ENCODE assay signal across 8 cellular contexts in genomic region chr2:148552675-148553331, GRCh38.
DNase-seq lines count a peak whose midpoint lies in the region; ATAC-seq and TF ChIP-seq lines count a peak whose summit lies in the region.

No MANE protein-coding gene starts in this region.

- peaks cover 5% of the 10 kb centered on the region for H3K4me1 Mint-ChIP-seq in activated naive CD8-positive, alpha-beta T cell treated with anti-CD3 and anti-CD28 coated beads, Interleukin-2, amount 10 ng/mL, durations not matched to agents 7 days and 5 days
- H3K4me1 Mint-ChIP-seq in activated naive CD8-positive, alpha-beta T cell treated with anti-CD3 and anti-CD28 coated beads for 36 hours, result peaks cover 4% of the 10 kb centered on the region
- peaks cover 0 to 4% (median 0%) of the 10 kb centered on the region in 3 donors for H3K4me1 Mint-ChIP-seq in T-cell
- no peaks in the 10 kb centered on the region for H3K4me1 Mint-ChIP-seq in immature natural killer cell

- H3K27me3 Mint-ChIP-seq in activated naive CD8-positive, alpha-beta T cell treated with anti-CD3 and anti-CD28 coated beads, Interleukin-2, amount 10 ng/mL, durations not matched to agents 7 days and 5 days, result no peaks in the 10 kb centered on the region
- no peaks in the 10 kb centered on the region for H3K27me3 Mint-ChIP-seq in activated naive CD8-positive, alpha-beta T cell treated with anti-CD3 and anti-CD28 coated beads for 36 hours
- H3K27me3 Mint-ChIP-seq in T-cell (no peaks in the 10 kb centered on the region), immature natural killer cell (ENCODE audit: low read depth in 3 of 3) (no peaks in the 10 kb centered on the region)

- no peaks in the 10 kb centered on the region for H3K9me3 ChIP-seq in upper lobe of right lung

- no peak for DNase-seq in activated naive CD8-positive, alpha-beta T cell treated with anti-CD3 and anti-CD28 coated beads, Interleukin-2, amount 10 ng/mL, durations not matched to agents 7 days and 5 days
- DNase-seq in activated naive CD8-positive, alpha-beta T cell treated with anti-CD3 and anti-CD28 coated beads for 36 hours, result no peak
- peak; percentile 45 for DNase-seq in Jurkat, Clone E6-1 (ENCODE audit: low read depth, low spot score)
- peak in 13 of 34 experiments; percentile 12 to 47 (median 22) for DNase-seq in T-cell
- DNase-seq in immature natural killer cell, result peak; percentile 30 to 44 (median 36)
- no peak for DNase-seq in upper lobe of right lung
- no peak for DNase-seq in HPDE6-E6E7 (ENCODE audit: extremely low spot score)

- no peak for TF ChIP-seq CTCF in upper lobe of right lung (IDR thresholded peaks at IDR 0.05)

- no peak overlapping the region for H3K4me3 Mint-ChIP-seq in activated naive CD8-positive, alpha-beta T cell treated with anti-CD3 and anti-CD28 coated beads, Interleukin-2, amount 10 ng/mL, durations not matched to agents 7 days and 5 days
- H3K4me3 Mint-ChIP-seq in activated naive CD8-positive, alpha-beta T cell treated with anti-CD3 and anti-CD28 coated beads for 36 hours, result no peak overlapping the region
- H3K4me3 Mint-ChIP-seq in T-cell (no peak overlapping the region), immature natural killer cell (no peak overlapping the region)

- intact Hi-C loops in upper lobe of right lung (cut with DNase I), result no loop called here

- no peak overlapping the region for H3K27ac Mint-ChIP-seq in activated naive CD8-positive, alpha-beta T cell treated with anti-CD3 and anti-CD28 coated beads, Interleukin-2, amount 10 ng/mL, durations not matched to agents 7 days and 5 days
- H3K27ac Mint-ChIP-seq in activated naive CD8-positive, alpha-beta T cell treated with anti-CD3 and anti-CD28 coated beads for 36 hours, result no peak overlapping the region
- H3K27ac Mint-ChIP-seq in T-cell (no peak overlapping the region), immature natural killer cell (no peak overlapping the region)

- POLR2A ChIA-PET in activated naive CD8-positive, alpha-beta T cell treated with anti-CD3 and anti-CD28 coated beads, Interleukin-2, amount 10 ng/mL, durations not matched to agents 7 days and 5 days (lab: Charles Lee), result interaction anchor here (0.7 to 2.9 kb wide), 13 partner anchors 13 to 532 kb away, joined by 3 to 25 read pairs (median 4); partner anchors contain the start of genes MBD5 and ORC4
- POLR2A ChIA-PET in T-cell (lab: Charles Lee), result interaction anchor here (0.6 to 1.8 kb wide), 3 partner anchors 15 to 93 kb away, joined by 4 to 8 read pairs (median 6); no protein-coding TSS in a partner anchor

- ATAC-seq in activated naive CD8-positive, alpha-beta T cell treated with anti-CD3 and anti-CD28 coated beads, Interleukin-2, amount 10 ng/mL, durations not matched to agents 7 days and 5 days (ENCODE audit: low read depth), result peak; percentile 80
- peak; percentile 76 to 87 (median 79) for ATAC-seq in T-cell (replicated peaks in 1 of 4)
- ATAC-seq in upper lobe of right lung, result peak; percentile 45
- ATAC-seq in GM21367 (IDR thresholded peaks at IDR 0.05; ENCODE audit: unreplicated experiment), result no peak

- peak overlapping the region; percentile 28 for H3K27ac ChIP-seq in upper lobe of right lung

- CTCF ChIA-PET in T-cell (lab: Charles Lee), result interaction anchor here (0.5 to 2.8 kb wide), 8 partner anchors 28 to 550 kb away, joined by 3 to 12 read pairs (median 4); partner anchors contain the start of genes MBD5 (in 1 of the 2) and ORC4 (in 1 of the 2)

- H3K4me1 ChIP-seq in upper lobe of right lung, result no peaks in the 10 kb centered on the region

- peaks cover 2% of the 10 kb centered on the region for H3K36me3 Mint-ChIP-seq in activated naive CD8-positive, alpha-beta T cell treated with anti-CD3 and anti-CD28 coated beads, Interleukin-2, amount 10 ng/mL, durations not matched to agents 7 days and 5 days
- H3K36me3 Mint-ChIP-seq in activated naive CD8-positive, alpha-beta T cell treated with anti-CD3 and anti-CD28 coated beads for 36 hours, result no peaks in the 10 kb centered on the region
- no peaks in the 10 kb centered on the region for H3K36me3 Mint-ChIP-seq in T-cell
- H3K36me3 Mint-ChIP-seq in immature natural killer cell, result no peaks in the 10 kb centered on the region

- no peaks in the 10 kb centered on the region for H3K27me3 ChIP-seq in upper lobe of right lung

- peaks cover 4% of the 10 kb centered on the region for H3K9me3 Mint-ChIP-seq in activated naive CD8-positive, alpha-beta T cell treated with anti-CD3 and anti-CD28 coated beads, Interleukin-2, amount 10 ng/mL, durations not matched to agents 7 days and 5 days
- no peaks in the 10 kb centered on the region for H3K9me3 Mint-ChIP-seq in activated naive CD8-positive, alpha-beta T cell treated with anti-CD3 and anti-CD28 coated beads for 36 hours
- H3K9me3 Mint-ChIP-seq in T-cell, result no peaks in the 10 kb centered on the region
- H3K9me3 Mint-ChIP-seq in immature natural killer cell, result no peaks in the 10 kb centered on the region

- peak overlapping the region; percentile 26 for H3K4me3 ChIP-seq in Jurkat, Clone E6-1 (ENCODE audit: low read length)
- peak overlapping the region; percentile 49 for H3K4me3 ChIP-seq in upper lobe of right lung

- no peaks in the 10 kb centered on the region for H3K36me3 ChIP-seq in upper lobe of right lung

Comparison
In these comparisons a context has a peak if more than half of its experiments do, and no peak if none do; other contexts are left out.
1. DNase-seq: peak in Jurkat, Clone E6-1 (single experiment) and immature natural killer cell (3 of 3); none in activated naive CD8-positive, alpha-beta T cell treated with anti-CD3 and anti-CD28 coated beads, Interleukin-2, amount 10 ng/mL, durations not matched to agents 7 days and 5 days (single experiment), activated naive CD8-positive, alpha-beta T cell treated with anti-CD3 and anti-CD28 coated beads for 36 hours (single experiment), upper lobe of right lung (single experiment) and HPDE6-E6E7 (single experiment).